ENCODE assay signal across 1 cellular context in the genomic region with DNA sequence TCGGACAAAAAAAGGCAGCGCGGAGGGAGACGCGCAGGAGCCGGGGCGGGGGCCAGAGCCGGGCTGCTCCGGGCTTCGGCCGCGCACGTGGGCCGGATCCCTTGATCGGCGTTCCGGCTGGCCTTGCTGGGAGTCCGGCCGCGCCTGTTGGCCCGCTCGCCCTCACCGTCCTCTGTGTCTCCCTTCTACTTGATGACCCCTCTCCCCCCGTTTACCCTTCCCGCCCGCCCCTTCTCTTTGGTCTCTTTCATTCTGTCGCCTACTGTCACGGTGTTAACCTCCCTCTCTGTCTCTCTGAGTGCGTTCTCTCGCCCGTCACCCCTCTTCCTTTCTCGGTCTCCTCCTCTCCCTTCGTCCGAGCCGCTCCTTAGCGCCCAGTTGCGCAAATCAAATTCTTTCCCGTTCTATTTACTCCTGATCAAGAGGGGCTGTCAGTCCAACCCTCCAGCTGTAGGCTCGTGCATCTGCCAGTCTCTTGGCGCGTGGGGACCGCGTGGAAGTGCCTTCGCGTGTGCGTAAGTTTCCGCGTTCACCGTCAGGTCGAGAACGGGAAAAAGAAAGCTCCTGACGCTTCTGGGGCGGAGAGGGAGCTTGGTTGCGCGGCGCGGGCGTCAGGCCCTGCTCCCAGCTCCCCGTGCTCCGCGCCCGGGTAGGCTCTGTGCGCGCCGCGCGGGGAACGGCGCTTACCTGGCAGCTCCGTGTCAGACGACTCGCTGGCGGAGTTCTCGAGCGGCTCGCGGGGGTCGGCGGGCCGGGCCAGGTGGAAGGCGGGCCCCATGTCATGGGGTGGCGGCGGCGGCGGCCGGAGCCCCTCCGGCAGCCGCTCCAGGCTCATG.
TF ChIP-seq lines count a peak whose summit lies in the region.

No MANE protein-coding gene starts in this region.

TF ChIP-seq in H1, 55 proteins besides CTCF, POLR2A, EP300 and RAD21 (continued from another document):
- TF ChIP-seq EGR1 (IDR thresholded peaks at IDR 0.05; ENCODE audit: borderline replicate concordance, low read depth, low read length) (0 out of 2 replicates have a peak, but pooled peaks have one; percentile 52), RNF2 (IDR thresholded peaks at IDR 0.05; ENCODE audit: borderline replicate concordance, low read depth, low read length, missing control alignments, poor library complexity, severe bottlenecking) (peak; percentile 96), POU5F1 (IDR thresholded peaks at IDR 0.05; ENCODE audit: low read depth, low read length) (no peak), GTF2F1 (IDR thresholded peaks at IDR 0.05; ENCODE audit: borderline replicate concordance, low read depth, low read length) (no peak), CEBPB (IDR thresholded peaks at IDR 0.05; ENCODE audit: low read depth, low read length) (peak; percentile 41; the same call in 1 of the 2 replicates), SUZ12 (IDR thresholded peaks at IDR 0.05; ENCODE audit: low read length) (peak; percentile 100), ASH2L (IDR thresholded peaks at IDR 0.05; ENCODE audit: low read length) (peak; percentile 55), CBX8 (IDR thresholded peaks at IDR 0.05; ENCODE audit: borderline replicate concordance, low read depth, low read length) (peak; percentile 68; the same call in 1 of the 2 replicates), TCF12 (IDR thresholded peaks at IDR 0.05; ENCODE audit: low read depth, low read length) (0 out of 2 replicates have a peak, but pooled peaks have one; percentile 44), CTBP2 (IDR thresholded peaks at IDR 0.05; ENCODE audit: borderline replicate concordance, insufficient read depth, insufficient read length, low read length) (peak; percentile 49)
TF ChIP-seq in H1: peak in this region for 12.
